23 cellular contexts compared by ENCODE assay signal in the genomic region with DNA sequence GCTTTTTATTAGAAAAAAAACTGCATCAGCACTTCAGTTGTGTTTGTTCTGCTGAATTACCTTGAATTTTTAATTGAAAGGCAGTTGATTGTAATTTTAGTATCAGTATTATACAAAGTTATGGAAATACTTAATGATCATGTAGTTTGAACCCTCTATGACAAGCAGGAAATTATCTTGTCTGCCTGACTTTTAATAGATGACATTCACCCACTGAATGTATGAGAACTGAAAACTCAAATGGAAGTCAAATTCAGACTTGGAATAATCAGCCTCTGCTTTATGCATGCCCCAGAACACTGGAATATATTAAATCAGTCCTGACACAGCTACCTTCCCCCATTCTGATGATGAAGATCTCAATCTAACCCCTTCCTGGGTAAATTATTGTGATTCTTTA.
"Had no signal": no experiment of that assay in that cellular context is flagged by ENCODE, and none has a peak within 500 bp of the region (broad histone marks: within the 10 kb centered on the region; RNA-seq: fewer than 3 reads in every experiment).

No MANE protein-coding gene starts in this region.

- H3K27ac Mint-ChIP-seq: dendritic cell treated with granulocyte-macrophage colony-stimulating factor and Interleukin-4, amounts not matched to agents 40 ng/mL and 50 ng/mL, for 4 days; effector memory CD8-positive, alpha-beta T cell; endodermal cell; mesothelial cell of epicardium had no signal

- H3K27me3 Mint-ChIP-seq: dendritic cell treated with granulocyte-macrophage colony-stimulating factor and Interleukin-4, amounts not matched to agents 40 ng/mL and 50 ng/mL, for 4 days; effector memory CD8-positive, alpha-beta T cell; naive B cell had no signal

- H3K4me1 Mint-ChIP-seq: endodermal cell had no signal

- H3K4me3 Mint-ChIP-seq: dendritic cell treated with granulocyte-macrophage colony-stimulating factor and Interleukin-4, amounts not matched to agents 40 ng/mL and 50 ng/mL, for 4 days; effector memory CD8-positive, alpha-beta T cell; endodermal cell; mesothelial cell of epicardium; naive B cell had no signal

- DNase-seq: colonic mucosa; cortex of kidney; effector CD8-positive, alpha-beta T cell; effector memory CD8-positive, alpha-beta T cell; endodermal cell; erythroblast; esophagus squamous epithelium; foreskin fibroblast; foreskin melanocyte; gastrocnemius medialis; glutamatergic neuron; heart right ventricle; hippocampal formation; left cardiac atrium; left lung; left ventricle myocardium superior; lower lobe of right lung; mesenchymal stem cell; mucosa of descending colon; naive B cell had no signal

- H3K9me3 Mint-ChIP-seq: dendritic cell treated with granulocyte-macrophage colony-stimulating factor and Interleukin-4, amounts not matched to agents 40 ng/mL and 50 ng/mL, for 4 days; effector memory CD8-positive, alpha-beta T cell; endodermal cell; mesothelial cell of epicardium; naive B cell had no signal

- H3K27ac ChIP-seq: colonic mucosa, epithelial cell of prostate, esophagus squamous epithelium, gastrocnemius medialis, heart right ventricle, left lung, lower lobe of right lung had no signal

- H3K36me3 ChIP-seq: colonic mucosa had no signal

- H3K4me3 ChIP-seq: colonic mucosa, esophagus squamous epithelium, gastrocnemius medialis, heart right ventricle, left lung, lower lobe of right lung, mucosa of descending colon had no signal

- H3K9me3 ChIP-seq: colonic mucosa, esophagus squamous epithelium, gastrocnemius medialis, heart right ventricle, left lung, lower lobe of right lung, mucosa of descending colon had no signal
